ENCODE assay signal across 2 cellular contexts in the genomic region with DNA sequence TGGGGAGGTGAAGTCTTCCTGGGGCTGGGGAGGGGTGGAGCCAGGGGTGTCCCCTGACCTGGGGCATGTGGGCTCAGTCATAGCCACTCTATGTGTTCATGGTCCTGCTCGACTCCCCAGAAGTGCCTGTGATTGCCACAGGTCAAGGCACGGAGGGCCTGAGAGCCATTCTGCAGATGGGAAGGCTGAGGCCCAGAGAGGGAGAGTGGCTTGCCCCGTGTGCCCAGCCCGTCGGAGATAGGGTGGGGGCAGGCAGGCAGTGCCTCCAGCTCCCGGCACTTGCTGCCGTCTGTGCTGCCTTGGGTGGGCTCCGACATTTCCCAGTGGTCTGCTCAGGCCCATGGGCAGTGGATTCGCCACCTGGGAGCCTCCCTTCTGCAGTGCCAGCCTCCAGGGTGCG.
TF ChIP-seq lines count a peak whose summit lies in the region.

No MANE protein-coding gene starts in this region.

TF ChIP-seq in HepG2, 621 proteins besides CTCF, POLR2A, EP300 and RAD21:
- TF ChIP-seq ZNF737 (CRISPR knock-in tag; IDR thresholded peaks at IDR 0.05; ENCODE audit: borderline replicate concordance), result no peak
- peak; percentile 81 for TF ChIP-seq ZNF768 (CRISPR knock-in tag; IDR thresholded peaks at IDR 0.05)
- 0 out of 2 replicates have a peak, but pooled peaks have one; percentile 45 for TF ChIP-seq HNRNPL (IDR thresholded peaks at IDR 0.05; ENCODE audit: low read depth, low read length)
- peak; percentile 78 for TF ChIP-seq ZNF629 (CRISPR knock-in tag; conservative IDR thresholded peaks at IDR 0.05)

TF ChIP-seq in H1, 55 proteins besides CTCF, POLR2A, EP300 and RAD21:
- TF ChIP-seq SRF (IDR thresholded peaks at IDR 0.05; ENCODE audit: low read depth, low read length) (no peak), TCF12 (IDR thresholded peaks at IDR 0.05; ENCODE audit: low read depth, low read length) (no peak), RNF2 (IDR thresholded peaks at IDR 0.05; ENCODE audit: borderline replicate concordance, low read depth, low read length, missing control alignments, poor library complexity, severe bottlenecking) (no peak), RXRA (IDR thresholded peaks at IDR 0.05; ENCODE audit: insufficient read depth, low read depth, low read length) (no peak), EGR1 (IDR thresholded peaks at IDR 0.05; ENCODE audit: borderline replicate concordance, low read depth, low read length) (no peak), KDM5A (IDR thresholded peaks at IDR 0.05; ENCODE audit: low read length) (no peak), POLR2AphosphoS5 (IDR thresholded peaks at IDR 0.05; ENCODE audit: low read depth, low read length) (no peak), GTF2F1 (IDR thresholded peaks at IDR 0.05; ENCODE audit: borderline replicate concordance, low read depth, low read length) (no peak), CTBP2 (IDR thresholded peaks at IDR 0.05; ENCODE audit: borderline replicate concordance, insufficient read depth, insufficient read length, low read length) (no peak), POU5F1 (IDR thresholded peaks at IDR 0.05; ENCODE audit: low read depth, low read length) (no peak)
- TF ChIP-seq, protein P1, sequence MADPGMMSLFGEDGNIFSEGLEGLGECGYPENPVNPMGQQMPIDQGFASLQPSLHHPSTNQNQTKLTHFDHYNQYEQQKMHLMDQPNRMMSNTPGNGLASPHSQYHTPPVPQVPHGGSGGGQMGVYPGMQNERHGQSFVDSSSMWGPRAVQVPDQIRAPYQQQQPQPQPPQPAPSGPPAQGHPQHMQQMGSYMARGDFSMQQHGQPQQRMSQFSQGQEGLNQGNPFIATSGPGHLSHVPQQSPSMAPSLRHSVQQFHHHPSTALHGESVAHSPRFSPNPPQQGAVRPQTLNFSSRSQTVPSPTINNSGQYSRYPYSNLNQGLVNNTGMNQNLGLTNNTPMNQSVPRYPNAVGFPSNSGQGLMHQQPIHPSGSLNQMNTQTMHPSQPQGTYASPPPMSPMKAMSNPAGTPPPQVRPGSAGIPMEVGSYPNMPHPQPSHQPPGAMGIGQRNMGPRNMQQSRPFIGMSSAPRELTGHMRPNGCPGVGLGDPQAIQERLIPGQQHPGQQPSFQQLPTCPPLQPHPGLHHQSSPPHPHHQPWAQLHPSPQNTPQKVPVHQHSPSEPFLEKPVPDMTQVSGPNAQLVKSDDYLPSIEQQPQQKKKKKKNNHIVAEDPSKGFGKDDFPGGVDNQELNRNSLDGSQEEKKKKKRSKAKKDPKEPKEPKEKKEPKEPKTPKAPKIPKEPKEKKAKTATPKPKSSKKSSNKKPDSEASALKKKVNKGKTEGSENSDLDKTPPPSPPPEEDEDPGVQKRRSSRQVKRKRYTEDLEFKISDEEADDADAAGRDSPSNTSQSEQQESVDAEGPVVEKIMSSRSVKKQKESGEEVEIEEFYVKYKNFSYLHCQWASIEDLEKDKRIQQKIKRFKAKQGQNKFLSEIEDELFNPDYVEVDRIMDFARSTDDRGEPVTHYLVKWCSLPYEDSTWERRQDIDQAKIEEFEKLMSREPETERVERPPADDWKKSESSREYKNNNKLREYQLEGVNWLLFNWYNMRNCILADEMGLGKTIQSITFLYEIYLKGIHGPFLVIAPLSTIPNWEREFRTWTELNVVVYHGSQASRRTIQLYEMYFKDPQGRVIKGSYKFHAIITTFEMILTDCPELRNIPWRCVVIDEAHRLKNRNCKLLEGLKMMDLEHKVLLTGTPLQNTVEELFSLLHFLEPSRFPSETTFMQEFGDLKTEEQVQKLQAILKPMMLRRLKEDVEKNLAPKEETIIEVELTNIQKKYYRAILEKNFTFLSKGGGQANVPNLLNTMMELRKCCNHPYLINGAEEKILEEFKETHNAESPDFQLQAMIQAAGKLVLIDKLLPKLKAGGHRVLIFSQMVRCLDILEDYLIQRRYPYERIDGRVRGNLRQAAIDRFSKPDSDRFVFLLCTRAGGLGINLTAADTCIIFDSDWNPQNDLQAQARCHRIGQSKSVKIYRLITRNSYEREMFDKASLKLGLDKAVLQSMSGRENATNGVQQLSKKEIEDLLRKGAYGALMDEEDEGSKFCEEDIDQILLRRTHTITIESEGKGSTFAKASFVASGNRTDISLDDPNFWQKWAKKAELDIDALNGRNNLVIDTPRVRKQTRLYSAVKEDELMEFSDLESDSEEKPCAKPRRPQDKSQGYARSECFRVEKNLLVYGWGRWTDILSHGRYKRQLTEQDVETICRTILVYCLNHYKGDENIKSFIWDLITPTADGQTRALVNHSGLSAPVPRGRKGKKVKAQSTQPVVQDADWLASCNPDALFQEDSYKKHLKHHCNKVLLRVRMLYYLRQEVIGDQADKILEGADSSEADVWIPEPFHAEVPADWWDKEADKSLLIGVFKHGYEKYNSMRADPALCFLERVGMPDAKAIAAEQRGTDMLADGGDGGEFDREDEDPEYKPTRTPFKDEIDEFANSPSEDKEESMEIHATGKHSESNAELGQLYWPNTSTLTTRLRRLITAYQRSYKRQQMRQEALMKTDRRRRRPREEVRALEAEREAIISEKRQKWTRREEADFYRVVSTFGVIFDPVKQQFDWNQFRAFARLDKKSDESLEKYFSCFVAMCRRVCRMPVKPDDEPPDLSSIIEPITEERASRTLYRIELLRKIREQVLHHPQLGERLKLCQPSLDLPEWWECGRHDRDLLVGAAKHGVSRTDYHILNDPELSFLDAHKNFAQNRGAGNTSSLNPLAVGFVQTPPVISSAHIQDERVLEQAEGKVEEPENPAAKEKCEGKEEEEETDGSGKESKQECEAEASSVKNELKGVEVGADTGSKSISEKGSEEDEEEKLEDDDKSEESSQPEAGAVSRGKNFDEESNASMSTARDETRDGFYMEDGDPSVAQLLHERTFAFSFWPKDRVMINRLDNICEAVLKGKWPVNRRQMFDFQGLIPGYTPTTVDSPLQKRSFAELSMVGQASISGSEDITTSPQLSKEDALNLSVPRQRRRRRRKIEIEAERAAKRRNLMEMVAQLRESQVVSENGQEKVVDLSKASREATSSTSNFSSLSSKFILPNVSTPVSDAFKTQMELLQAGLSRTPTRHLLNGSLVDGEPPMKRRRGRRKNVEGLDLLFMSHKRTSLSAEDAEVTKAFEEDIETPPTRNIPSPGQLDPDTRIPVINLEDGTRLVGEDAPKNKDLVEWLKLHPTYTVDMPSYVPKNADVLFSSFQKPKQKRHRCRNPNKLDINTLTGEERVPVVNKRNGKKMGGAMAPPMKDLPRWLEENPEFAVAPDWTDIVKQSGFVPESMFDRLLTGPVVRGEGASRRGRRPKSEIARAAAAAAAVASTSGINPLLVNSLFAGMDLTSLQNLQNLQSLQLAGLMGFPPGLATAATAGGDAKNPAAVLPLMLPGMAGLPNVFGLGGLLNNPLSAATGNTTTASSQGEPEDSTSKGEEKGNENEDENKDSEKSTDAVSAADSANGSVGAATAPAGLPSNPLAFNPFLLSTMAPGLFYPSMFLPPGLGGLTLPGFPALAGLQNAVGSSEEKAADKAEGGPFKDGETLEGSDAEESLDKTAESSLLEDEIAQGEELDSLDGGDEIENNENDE (IDR thresholded peaks at IDR 0.05; ENCODE audit: insufficient replicate concordance, low read length), result no peak
- TF ChIP-seq, protein P2, sequence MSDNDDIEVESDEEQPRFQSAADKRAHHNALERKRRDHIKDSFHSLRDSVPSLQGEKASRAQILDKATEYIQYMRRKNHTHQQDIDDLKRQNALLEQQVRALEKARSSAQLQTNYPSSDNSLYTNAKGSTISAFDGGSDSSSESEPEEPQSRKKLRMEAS (IDR thresholded peaks at IDR 0.05), result no peak
TF ChIP-seq in H1: peak in this region for 0.
